Comparison of ENCODE assay signal across 8 cellular contexts in the genomic region with DNA sequence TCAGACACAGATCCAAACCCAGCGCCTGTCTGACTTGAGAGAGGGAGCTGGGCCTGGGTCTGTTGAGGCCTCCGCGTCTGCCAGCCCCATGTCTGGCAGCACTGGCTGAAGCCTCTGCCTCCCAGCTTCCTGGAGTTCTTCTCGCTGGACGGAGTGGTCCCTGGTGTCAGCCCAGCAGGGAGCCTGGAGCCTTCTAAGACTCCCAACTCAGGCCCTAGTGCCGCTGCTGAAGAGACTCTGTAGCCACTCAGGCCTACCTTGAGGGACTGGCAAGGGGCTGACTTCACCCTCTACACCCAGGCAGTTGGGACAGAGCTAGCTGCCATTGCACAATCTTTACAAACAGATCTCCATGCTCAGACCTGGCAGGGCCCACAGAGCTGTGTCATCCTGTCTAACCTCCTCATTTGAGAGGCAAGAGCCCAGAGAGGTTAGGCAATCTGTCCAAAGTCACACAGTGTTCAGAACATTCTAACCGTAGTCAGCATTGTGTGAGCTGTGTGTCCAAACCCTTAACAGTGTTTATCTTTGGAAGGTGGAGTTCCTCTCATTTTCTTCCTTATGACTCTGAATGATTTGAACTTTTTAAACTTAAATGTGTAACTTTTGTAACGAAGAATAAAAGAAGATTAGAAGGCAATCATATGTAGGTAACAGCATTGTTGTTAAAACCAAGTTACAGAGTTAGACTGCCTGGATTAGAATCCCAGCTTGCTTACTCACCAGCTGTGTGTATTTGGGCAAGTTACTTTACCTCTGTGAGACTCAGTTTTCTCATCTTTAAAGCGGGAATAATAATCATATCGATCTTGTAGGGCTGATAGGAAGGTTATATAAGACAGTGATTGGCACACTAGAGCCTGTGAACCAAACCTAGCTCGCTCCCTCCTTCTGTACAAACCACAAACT. TPM values are rescaled to one million over a fixed set of nuclear protein-coding genes. Genes with fewer than 3 reads are reported as not detected.
DNase-seq lines count a peak whose midpoint lies in the region; ATAC-seq, FAIRE-seq and TF ChIP-seq lines count a peak whose summit lies in the region.

No MANE protein-coding gene starts in this region.

- no peak for TF ChIP-seq CTCF in heart left ventricle (IDR thresholded peaks at IDR 0.05)

- 92 to 95% (median 94%) methylated on average over 6 to 11 of the region's 11 CpGs for WGBS in heart left ventricle, 4 donors
- WGBS in small intestine, 3 donors = 73 to 82% (median 77%) methylated on average over 11 of the region's 11 CpGs

- H3K27me3 ChIP-seq in heart left ventricle (no peaks in the 10 kb centered on the region), small intestine (ENCODE audit: control insufficient read depth in 2 of 2, insufficient read depth in 2 of 2, low read length in 2 of 2) (no peaks in the 10 kb centered on the region)

- DNase-seq in HCEC 1CT = peak; percentile 92
- no peak for DNase-seq in T-helper 17 cell
- peak in 3 of 5 donors; percentile 57 to 86 (median 73) for DNase-seq in heart left ventricle
- peak; percentile 85 for DNase-seq in small intestine
- DNase-seq in occipital lobe (lab: John Stamatoyannopoulos, UW) = no peak
- no peak for DNase-seq in NCI-H1930 (lab: John Stamatoyannopoulos, UW)
- no peak for DNase-seq in T-helper 9 cell
- DNase-seq in midbrain (lab: John Stamatoyannopoulos, UW) = no peak

- H3K27ac Mint-ChIP-seq in T-helper 17 cell = peak overlapping the region; percentile 100

- ATAC-seq in T-helper 17 cell = no peak
- ATAC-seq in heart left ventricle = peak in 1 of 4 donors; percentile 9

- H3K4me1 ChIP-seq in heart left ventricle (peaks cover 0 to 75% (median 17%) of the 10 kb centered on the region in 12 donors), small intestine (ENCODE audit: control insufficient read depth in 2 of 2, insufficient read depth in 1 of 2, low read depth in 1 of 2, low read length in 1 of 2) (peaks cover 8 to 13% of the 10 kb centered on the region in 2 donors)

- FAIRE-seq in small intestine (lab: Jason Lieb, UNC) = no peak

- H3K9me3 ChIP-seq in T-helper 17 cell (ENCODE audit: control insufficient read depth, low read length, poor library complexity, severe bottlenecking) (no peaks in the 10 kb centered on the region), heart left ventricle (no peaks in the 10 kb centered on the region), small intestine (ENCODE audit: control insufficient read depth, low read depth) (no peaks in the 10 kb centered on the region)

- H3K36me3 ChIP-seq in heart left ventricle (no peaks in the 10 kb centered on the region), small intestine (ENCODE audit: control insufficient read depth in 2 of 2, insufficient read depth in 2 of 2, low read length in 2 of 2) (no peaks in the 10 kb centered on the region)

- H3K36me3 Mint-ChIP-seq in T-helper 17 cell (ENCODE audit: low read depth) = peaks cover 3% of the 10 kb centered on the region

- H3K4me3 ChIP-seq in heart left ventricle (no peak overlapping the region), small intestine (ENCODE audit: low read depth in 1 of 2, low read length in 2 of 2) (no peak overlapping the region)

- H3K27ac ChIP-seq in heart left ventricle (peak overlapping the region in 4 of 12 donors; percentile 12 to 100 (median 61)), small intestine (ENCODE audit: low read depth in 1 of 2, low read length in 1 of 2) (peak overlapping the region; percentile 69 to 95)

- H3K27me3 Mint-ChIP-seq in T-helper 17 cell = no peaks in the 10 kb centered on the region

- intact Hi-C loops in heart left ventricle (cut with DNase I) = loop anchor here in 5 of 10 donors (5.0 to 10.0 kb wide), 5 partner anchors 59 to 157 kb away; partner anchors contain the start of gene ERGIC1 (in 1 of the 5)

- TF ChIP-seq POLR2A in heart left ventricle (IDR thresholded peaks at IDR 0.05) = no peak

- H3K4me3 Mint-ChIP-seq in T-helper 17 cell = no peak overlapping the region

- H3K4me1 Mint-ChIP-seq in T-helper 17 cell = peaks cover 40% of the 10 kb centered on the region

RNA-seq across cellular contexts. Expression of gene DUSP1, which starts 4.6 kb away (rescaled TPM):
- 1,000 to 10,000 TPM; 1,522 to 2,429 TPM for total RNA-seq in T-helper 17 cell
- 100 to 1,000 TPM in 4 of 9 donors, 10 to 100 TPM in 5; 39.9 to 335 (median 78.2) TPM for total RNA-seq in heart left ventricle
- 100 to 1,000 TPM in 1 of 2 donors, 10 to 100 TPM in 1; 24.3 to 116 TPM for polyA plus RNA-seq in heart left ventricle
- 100 to 1,000 TPM in 1 of 3 donors, 10 to 100 TPM in 2; 64.4 to 216 (median 65.4) TPM for polyA plus RNA-seq in small intestine
- 54.1 TPM for total RNA-seq in occipital lobe

RNA-seq across cellular contexts. Expression of gene ERGIC1, which starts 58.5 kb away (rescaled TPM):
- 10 to 100 TPM; 50.1 to 53.1 TPM for total RNA-seq in T-helper 17 cell
- 100 to 1,000 TPM in 1 of 9 donors, 10 to 100 TPM in 8; 67.0 to 109 (median 84.9) TPM for total RNA-seq in heart left ventricle
- 100 to 1,000 TPM in 1 of 2 donors, 10 to 100 TPM in 1; 66.6 to 115 TPM for polyA plus RNA-seq in heart left ventricle
- polyA plus RNA-seq in small intestine = 100 to 1,000 TPM in 1 of 3 donors, 10 to 100 TPM in 2; 58.1 to 127 (median 64.2) TPM
- total RNA-seq in occipital lobe = 41.5 TPM

Comparison
In these comparisons a context has a peak if more than half of its experiments do, and no peak if none do; other contexts are left out.
1. DNase-seq: peak in HCEC 1CT (single experiment), heart left ventricle (3 of 5) and small intestine (single experiment); none in T-helper 17 cell (0 of 3), occipital lobe (single experiment), NCI-H1930 (0 of 2), T-helper 9 cell (single experiment) and midbrain (single experiment).
2. RNA of gene DUSP1, which starts 4.6 kb away (total RNA-seq): 1,522 to 2,429 TPM in T-helper 17 cell; 39.9 to 335 TPM in heart left ventricle and 54.1 TPM in occipital lobe (single experiment); every median in the first group is over 4 times any median in the second.